In genomic region chr20:36243726-36244125, GRCh38 we compare ENCODE assay signal across 20 cellular contexts.
"Had no signal": no experiment of that assay in that cellular context is flagged by ENCODE, and none has a peak within 500 bp of the region (broad histone marks: within the 10 kb centered on the region; RNA-seq: fewer than 3 reads in every experiment).

No MANE protein-coding gene starts in this region.

- ATAC-seq: left colon; naive thymus-derived CD4-positive, alpha-beta T cell had no signal

- H3K9me3 ChIP-seq: neutrophil, sigmoid colon, stomach, thoracic aorta, transverse colon had no signal

- DNase-seq: dorsolateral prefrontal cortex; effector CD8-positive, alpha-beta T cell; foreskin melanocyte; head of caudate nucleus; left colon; mesendoderm; naive thymus-derived CD4-positive, alpha-beta T cell; nephron progenitor cell; posterior cingulate gyrus; small intestine; stimulated activated CD4-positive, alpha-beta T cell treated with anti-CD3 and anti-CD28 coated beads, Interleukin-12 subunit alpha, Interleukin-12 subunit beta, amount 100 ng/mL, for 4 hours; stimulated activated naive CD4-positive, alpha-beta T cell; stomach; substantia nigra; transverse colon had no signal

- H3K27me3 ChIP-seq: dorsolateral prefrontal cortex, hepatocyte, neutrophil, sigmoid colon, stomach, transverse colon had no signal

- H3K27ac ChIP-seq: coronary artery, dorsolateral prefrontal cortex, hepatocyte, neutrophil, sigmoid colon, stomach, thoracic aorta, transverse colon had no signal

- H3K9me3 Mint-ChIP-seq: naive thymus-derived CD4-positive, alpha-beta T cell; nephron progenitor cell had no signal

- H3K4me3 ChIP-seq: coronary artery, dorsolateral prefrontal cortex, hepatocyte, sigmoid colon, stomach, thoracic aorta, transverse colon had no signal

- H3K4me1 ChIP-seq: transverse colon had no signal

- H3K27ac Mint-ChIP-seq: naive thymus-derived CD4-positive, alpha-beta T cell; nephron progenitor cell had no signal

- H3K4me3 Mint-ChIP-seq: naive thymus-derived CD4-positive, alpha-beta T cell; nephron progenitor cell had no signal

- H3K27me3 Mint-ChIP-seq: naive thymus-derived CD4-positive, alpha-beta T cell had no signal
